8 cellular contexts compared by ENCODE assay signal in the genomic region with DNA sequence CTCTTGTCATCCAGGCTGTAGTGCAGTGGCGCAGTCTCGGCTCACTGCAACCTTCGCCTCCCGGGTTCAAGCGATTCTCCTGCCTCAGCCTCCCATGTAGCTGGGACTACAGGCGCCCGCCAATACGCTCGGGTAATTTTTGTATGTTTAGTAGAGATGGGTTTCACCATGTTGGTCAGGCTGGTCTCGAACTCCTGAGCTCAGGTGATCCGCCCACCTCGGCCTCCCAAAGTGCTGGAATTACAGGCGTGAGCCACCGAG. TPM values are rescaled to one million over a fixed set of nuclear protein-coding genes. Genes with fewer than 3 reads are reported as not detected.
DNase-seq lines count a peak whose midpoint lies in the region; ATAC-seq and TF ChIP-seq lines count a peak whose summit lies in the region.
"Not testable (repeated sequence)": the region's sequence is repeated elsewhere in the genome, so short reads cannot be mapped to it uniquely, and the experiment has no call there.

No MANE protein-coding gene starts in this region.

- not testable (repeated sequence) for H4K91ac ChIP-seq in H9 (ENCODE audit: insufficient read length, low read depth, low read length)

- peak overlapping the region; percentile 78 to 92 for H3K4me3 Mint-ChIP-seq in H9
- peak overlapping the region; percentile 95 for H3K4me3 Mint-ChIP-seq in natural killer cell treated with Interleukin-12 subunit alpha and Interleukin-12 subunit beta and Interleukin-15 and Interleukin-18, amount 100 ng/mL, for 72 hours
- peak overlapping the region; percentile 83 for H3K4me3 Mint-ChIP-seq in stimulated activated effector memory CD8-positive, alpha-beta T cell treated with anti-CD3 and anti-CD28 coated beads, Interleukin-12 subunit alpha, Interleukin-12 subunit beta, amount 100 ng/mL, for 72 hours

- not testable (repeated sequence) for H3T11ph ChIP-seq in H9 (ENCODE audit: low read length)

- DNase-seq in A673 (ENCODE audit: low spot score); H9; RWPE2 (ENCODE audit: low spot score); activated naive CD4-positive, alpha-beta T cell treated with anti-CD3 and anti-CD28 coated beads, Interleukin-2, amount 50 U/mL, for 72 hours (ENCODE audit: low spot score in 2 of 2); natural killer cell treated with Interleukin-12 subunit alpha and Interleukin-12 subunit beta and Interleukin-15 and Interleukin-18, amount 100 ng/mL, for 72 hours (ENCODE audit: low spot score); stimulated activated effector memory CD8-positive, alpha-beta T cell treated with anti-CD3 and anti-CD28 coated beads, Interleukin-12 subunit alpha, Interleukin-12 subunit beta, amount 100 ng/mL, for 72 hours (ENCODE audit: low spot score in 2 of 2): not testable (repeated sequence)

- not testable (repeated sequence) for H3K79me1 ChIP-seq in H9 (ENCODE audit: insufficient read depth, low read depth, low read length, poor library complexity, severe bottlenecking)

- H3K23ac ChIP-seq in H9 (ENCODE audit: insufficient read length, low read depth, low read length) = not testable (repeated sequence)

- not testable (repeated sequence) for H2BK20ac ChIP-seq in H9 (ENCODE audit: low read depth, low read length, poor library complexity, severe bottlenecking)

- not testable (repeated sequence) for H3K79me2 ChIP-seq in H9 (ENCODE audit: insufficient read depth, low read length)

- not testable (repeated sequence) for H2BK15ac ChIP-seq in H9 (ENCODE audit: low read depth, low read length)

- H2AFZ ChIP-seq in H9 (ENCODE audit: low read length) = not testable (repeated sequence)

- H3K23me2 ChIP-seq in H9 (ENCODE audit: insufficient read length, low read depth, low read length, poor library complexity, severe bottlenecking) = peaks cover 14% of the 10 kb centered on the region

- WGBS in H9 (ENCODE audit: extremely low coverage, insufficient read length, low lambda C conversion rate) = no CpG with 5 or more reads among the region's 14 CpGs

- not testable (repeated sequence) for H2BK120ac ChIP-seq in H9 (ENCODE audit: low read depth, low read length, poor library complexity, severe bottlenecking)

- H3K27ac Mint-ChIP-seq in H9 = peak overlapping the region; percentile 98 to 99 (median 99); a peak in 6 of 7 replicates
- H3K27ac Mint-ChIP-seq in activated naive CD4-positive, alpha-beta T cell treated with anti-CD3 and anti-CD28 coated beads, Interleukin-2, amount 50 U/mL, for 72 hours = peak overlapping the region; percentile 97 to 99
- peak overlapping the region; percentile 95 to 97 for H3K27ac Mint-ChIP-seq in natural killer cell treated with Interleukin-12 subunit alpha and Interleukin-12 subunit beta and Interleukin-15 and Interleukin-18, amount 100 ng/mL, for 72 hours
- peak overlapping the region; percentile 97 for H3K27ac Mint-ChIP-seq in stimulated activated effector memory CD8-positive, alpha-beta T cell treated with anti-CD3 and anti-CD28 coated beads, Interleukin-12 subunit alpha, Interleukin-12 subunit beta, amount 100 ng/mL, for 72 hours

- not testable (repeated sequence) for H3K4ac ChIP-seq in H9 (ENCODE audit: low read depth, low read length)

- not testable (repeated sequence) for H3K9ac ChIP-seq in H9 (ENCODE audit: extremely low read depth, insufficient read length, low read length); iPS-15b (ENCODE audit: low read depth, low read length)
- H3K9ac ChIP-seq in duodenal mucosa (ENCODE audit: low read depth in 1 of 2, low read length in 2 of 2) = peak overlapping the region; percentile 98

- TSS peak; percentile 89 for BruUV-seq in A673 (replicated peaks; lab: Mats Ljungman, UMichigan)

- not testable (repeated sequence) for H2BK12ac ChIP-seq in H9 (ENCODE audit: insufficient read length, low read depth, low read length)

- ATAC-seq in RWPE2 (ENCODE audit: low read depth); activated naive CD4-positive, alpha-beta T cell treated with anti-CD3 and anti-CD28 coated beads, Interleukin-2, amount 50 U/mL, for 72 hours; natural killer cell treated with Interleukin-12 subunit alpha and Interleukin-12 subunit beta and Interleukin-15 and Interleukin-18, amount 100 ng/mL, for 72 hours; stimulated activated effector memory CD8-positive, alpha-beta T cell treated with anti-CD3 and anti-CD28 coated beads, Interleukin-12 subunit alpha, Interleukin-12 subunit beta, amount 100 ng/mL, for 72 hours: not testable (repeated sequence)

- POLR2A ChIA-PET in A673 (lab: Charles Lee; ENCODE audit: low non-redundant PET) = not testable (repeated sequence)

- not testable (repeated sequence) for H2AK5ac ChIP-seq in H9 (ENCODE audit: insufficient read length, low read length)

- intact Hi-C loops in A673 (cut with micrococcal nuclease; ENCODE audit: unreplicated experiment) = not testable (repeated sequence)

- H3K56ac ChIP-seq in H9 (ENCODE audit: insufficient read length, low read depth, low read length) = not testable (repeated sequence)

- peaks cover 7 to 11% (median 7%) of the 10 kb centered on the region in 3 experiments; a peak in 6 of 7 replicates for H3K36me3 Mint-ChIP-seq in H9 (ENCODE audit: insufficient read depth in 1 of 3, low read depth in 3 of 3)
- peaks cover 7 to 13% of the 10 kb centered on the region in 2 donors for H3K36me3 Mint-ChIP-seq in activated naive CD4-positive, alpha-beta T cell treated with anti-CD3 and anti-CD28 coated beads, Interleukin-2, amount 50 U/mL, for 72 hours
- not testable (repeated sequence) for H3K36me3 Mint-ChIP-seq in natural killer cell treated with Interleukin-12 subunit alpha and Interleukin-12 subunit beta and Interleukin-15 and Interleukin-18, amount 100 ng/mL, for 72 hours
- peaks cover 42% of the 10 kb centered on the region for H3K36me3 Mint-ChIP-seq in stimulated activated effector memory CD8-positive, alpha-beta T cell treated with anti-CD3 and anti-CD28 coated beads, Interleukin-12 subunit alpha, Interleukin-12 subunit beta, amount 100 ng/mL, for 72 hours

- H3K4me3 ChIP-seq in A673 (ENCODE audit: low read depth, low read length, poor library complexity, severe bottlenecking) = peak overlapping the region; percentile 61
- peak overlapping the region; percentile 57 for H3K4me3 ChIP-seq in RWPE2 (ENCODE audit: severe bottlenecking)
- peak overlapping the region; percentile 90 to 98 for H3K4me3 ChIP-seq in duodenal mucosa (ENCODE audit: low read depth in 1 of 2, low read length in 2 of 2)
- peak overlapping the region; percentile 72 for H3K4me3 ChIP-seq in iPS-15b (ENCODE audit: low read depth, low read length)

- H3K4me2 ChIP-seq in H9 (ENCODE audit: insufficient read depth, insufficient read length, low read length) = peak overlapping the region; percentile 70

- peaks cover 20 to 27% of the 10 kb centered on the region in 2 experiments for H3K4me1 Mint-ChIP-seq in H9
- peaks cover 23 to 34% of the 10 kb centered on the region in 2 donors for H3K4me1 Mint-ChIP-seq in natural killer cell treated with Interleukin-12 subunit alpha and Interleukin-12 subunit beta and Interleukin-15 and Interleukin-18, amount 100 ng/mL, for 72 hours (ENCODE audit: low read depth in 2 of 2)
- not testable (repeated sequence) for H3K4me1 Mint-ChIP-seq in stimulated activated effector memory CD8-positive, alpha-beta T cell treated with anti-CD3 and anti-CD28 coated beads, Interleukin-12 subunit alpha, Interleukin-12 subunit beta, amount 100 ng/mL, for 72 hours

- H4K5ac ChIP-seq in H9 (ENCODE audit: insufficient read length, low read depth, low read length) = not testable (repeated sequence)

- H3K27ac ChIP-seq in A673 (ENCODE audit: low read depth, low read length, poor library complexity, severe bottlenecking) (peak overlapping the region; percentile 100), RWPE2 (ENCODE audit: poor library complexity, severe bottlenecking) (peak overlapping the region; percentile 97), duodenal mucosa (ENCODE audit: low read depth, low read length) (peak overlapping the region; percentile 99)
- H3K27ac ChIP-seq in H9 (ENCODE audit: insufficient read length, low read depth, low read length) = not testable (repeated sequence)

- H3K14ac ChIP-seq in H9 (ENCODE audit: insufficient read depth, low read length) = not testable (repeated sequence)

- H3K27me3 Mint-ChIP-seq in H9 (ENCODE audit: low read depth); natural killer cell treated with Interleukin-12 subunit alpha and Interleukin-12 subunit beta and Interleukin-15 and Interleukin-18, amount 100 ng/mL, for 72 hours: not testable (repeated sequence)

- H2BK5ac ChIP-seq in H9 (ENCODE audit: insufficient read length, low read length) = not testable (repeated sequence)

- H4K20me1 ChIP-seq in H9 (ENCODE audit: control insufficient read depth, insufficient read depth, insufficient read length) = not testable (repeated sequence)

- H3K27me3 ChIP-seq in A673 (replicated peaks; ENCODE audit: insufficient read depth, low read depth, low read length, poor library complexity); H9 (ENCODE audit: insufficient read depth, low read length); RWPE2 (ENCODE audit: insufficient read depth, poor library complexity, severe bottlenecking); duodenal mucosa (ENCODE audit: control insufficient read depth in 1 of 2, insufficient read depth in 2 of 2, low read length in 2 of 2); iPS-15b (ENCODE audit: control insufficient read depth, insufficient read depth, low read length): not testable (repeated sequence)

- H3K4me1 ChIP-seq in A673 (ENCODE audit: insufficient read depth, low read length, poor library complexity, severe bottlenecking) = peaks cover 12% of the 10 kb centered on the region
- H3K4me1 ChIP-seq in H9 (ENCODE audit: insufficient read depth, low read length); duodenal mucosa (ENCODE audit: control insufficient read depth in 1 of 2, insufficient read depth in 2 of 2, low read length in 2 of 2); iPS-15b (ENCODE audit: control insufficient read depth, insufficient read depth, low read length): not testable (repeated sequence)
- H3K4me1 ChIP-seq in RWPE2 (ENCODE audit: insufficient read depth, poor library complexity, severe bottlenecking) = peaks cover 20% of the 10 kb centered on the region

- TF ChIP-seq CTCF in A673 (conservative IDR thresholded peaks at IDR 0.05; ENCODE audit: low read depth, low read length); H9 (conservative IDR thresholded peaks at IDR 0.05); RWPE2 (IDR thresholded peaks at IDR 0.05; ENCODE audit: poor library complexity, severe bottlenecking): not testable (repeated sequence)

- not testable (repeated sequence) for H4K8ac ChIP-seq in H9 (replicated peaks; ENCODE audit: insufficient read length, low read depth, low read length)

- H3K18ac ChIP-seq in H9 (ENCODE audit: insufficient read length, low read depth, low read length) = not testable (repeated sequence)

- not testable (repeated sequence) for H3K9me3 Mint-ChIP-seq in H9; activated naive CD4-positive, alpha-beta T cell treated with anti-CD3 and anti-CD28 coated beads, Interleukin-2, amount 50 U/mL, for 72 hours; natural killer cell treated with Interleukin-12 subunit alpha and Interleukin-12 subunit beta and Interleukin-15 and Interleukin-18, amount 100 ng/mL, for 72 hours; stimulated activated effector memory CD8-positive, alpha-beta T cell treated with anti-CD3 and anti-CD28 coated beads, Interleukin-12 subunit alpha, Interleukin-12 subunit beta, amount 100 ng/mL, for 72 hours

- CTCF ChIA-PET in A673 (lab: Charles Lee) = interaction anchor here (0.7 kb wide), 1 partner anchor 44 kb away, joined by 4 read pairs; no protein-coding TSS in a partner anchor

- H3K9me3 ChIP-seq in A673 (ENCODE audit: low read depth, low read length, poor library complexity, severe bottlenecking); H9 (ENCODE audit: control insufficient read depth, low read depth, low read length); RWPE2 (ENCODE audit: severe bottlenecking); duodenal mucosa (ENCODE audit: control insufficient read depth in 1 of 2, low read length in 2 of 2); iPS-15b (ENCODE audit: control insufficient read depth, insufficient read depth, low read length): not testable (repeated sequence)

- not testable (repeated sequence) for H3K36me3 ChIP-seq in A673 (ENCODE audit: insufficient read depth, low read length, poor library complexity, severe bottlenecking); RWPE2 (ENCODE audit: low read depth); duodenal mucosa (ENCODE audit: control insufficient read depth in 1 of 2, insufficient read depth in 2 of 2, low read length in 2 of 2); iPS-15b (ENCODE audit: control insufficient read depth, insufficient read depth, low read length)

RNA-seq across cellular contexts. Expression of a gene that starts 11.1 kb away (rescaled TPM):
- total RNA-seq in A673 (2021) (70.3 and 74.3 TPM in 2 replicates), H9 (2021) (54.3 and 59.6 TPM in 2 replicates)
- 10 to 100 TPM; 52.1 to 63.4 TPM for total RNA-seq in activated naive CD4-positive, alpha-beta T cell treated with anti-CD3 and anti-CD28 coated beads, Interleukin-2, amount 50 U/mL, for 72 hours
- total RNA-seq in natural killer cell treated with Interleukin-12 subunit alpha and Interleukin-12 subunit beta and Interleukin-15 and Interleukin-18, amount 100 ng/mL, for 72 hours = 10 to 100 TPM; 58.6 to 92.4 TPM

RNA-seq across cellular contexts. Expression of a gene that starts 29.0 kb away (rescaled TPM):
- 3.1 and 4.1 TPM in 2 replicates for total RNA-seq in A673 (2021)
- total RNA-seq in H9 (2021) = 2.0 and 2.6 TPM in 2 replicates
- 1 to 10 TPM; 2.2 to 2.5 TPM for total RNA-seq in activated naive CD4-positive, alpha-beta T cell treated with anti-CD3 and anti-CD28 coated beads, Interleukin-2, amount 50 U/mL, for 72 hours
- total RNA-seq in natural killer cell treated with Interleukin-12 subunit alpha and Interleukin-12 subunit beta and Interleukin-15 and Interleukin-18, amount 100 ng/mL, for 72 hours = 1 to 10 TPM; 1.2 to 2.0 TPM
